ENCODE assay signal across 1 cellular context in the genomic region with DNA sequence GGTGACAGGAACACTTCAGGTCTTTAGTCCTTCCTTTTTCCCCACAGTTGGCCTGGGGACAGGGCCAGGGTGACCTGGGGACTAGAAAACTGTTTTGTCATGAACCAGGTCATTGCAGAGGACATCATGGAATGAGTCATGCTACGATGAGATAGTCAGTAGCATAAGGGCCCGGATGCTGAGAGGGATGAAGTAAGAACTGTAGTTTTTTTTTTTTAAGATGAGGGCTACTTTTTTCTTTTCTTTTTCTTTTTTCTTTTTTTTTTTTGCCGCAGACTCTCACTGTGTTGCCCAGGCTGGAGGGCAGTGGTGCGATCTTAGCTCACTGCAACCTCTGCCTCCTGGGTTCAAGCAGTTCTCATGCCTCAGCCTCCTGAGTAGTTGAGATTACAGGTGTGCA.
A peak's percentile ranks its signal among the peaks of the same experiment; 100 is the strongest.
TF ChIP-seq lines count a peak whose summit lies in the region.

No MANE protein-coding gene starts in this region.

TF ChIP-seq in GM12878, 131 proteins besides CTCF, POLR2A, EP300 and RAD21:
- TF ChIP-seq JUNB (IDR thresholded peaks at IDR 0.05) (peak; percentile 17; the same call in 1 of the 2 replicates), FOXK2 (IDR thresholded peaks at IDR 0.05) (no peak), MLLT1 (IDR thresholded peaks at IDR 0.05) (no peak)
